Comparison of ENCODE assay signal across 8 cellular contexts in the genomic region with DNA sequence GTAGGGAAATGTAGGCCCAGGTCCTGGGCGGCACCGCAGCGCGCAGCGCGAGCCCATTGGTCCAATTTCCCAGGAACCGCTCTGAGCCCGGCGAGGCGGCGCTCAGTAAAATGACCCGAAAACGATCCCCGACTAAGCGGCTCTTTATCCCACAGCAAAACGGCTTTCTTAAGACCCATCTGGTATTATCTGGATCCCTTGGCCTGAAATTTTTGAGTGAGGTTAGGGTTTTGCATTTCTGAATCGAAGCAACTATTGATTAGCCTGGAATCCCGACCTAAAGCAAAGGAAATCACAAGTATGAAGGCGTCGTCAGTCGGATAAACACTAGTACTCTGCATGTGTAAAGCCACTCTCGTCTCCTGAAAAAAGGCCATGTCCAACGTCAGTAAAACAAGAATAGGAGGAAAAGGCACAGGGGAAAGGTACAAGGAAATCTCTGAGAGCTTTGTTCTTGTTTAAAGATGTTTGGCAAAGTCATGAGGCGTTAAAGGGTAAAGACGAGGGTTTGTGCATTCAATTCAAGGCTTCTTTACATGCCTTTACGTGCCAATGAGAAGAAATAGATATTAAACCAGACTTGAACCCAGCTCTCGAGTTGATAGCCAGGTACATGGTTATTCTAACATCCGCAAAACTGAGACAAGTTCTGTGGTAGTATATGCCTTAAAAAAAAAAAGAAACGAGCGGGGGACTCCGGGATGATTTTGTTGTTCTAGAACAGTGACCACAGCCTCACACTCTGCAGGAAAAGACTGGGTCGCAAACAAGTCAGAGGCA. TPM values are rescaled to one million over a fixed set of nuclear protein-coding genes. Genes with fewer than 3 reads are reported as not detected.
A peak's percentile ranks its signal among the peaks of the same experiment; 100 is the strongest.
DNase-seq lines count a peak whose midpoint lies in the region; ATAC-seq and TF ChIP-seq lines count a peak whose summit lies in the region.

No MANE protein-coding gene starts in this region.

- H3K4me1 ChIP-seq in NT2/D1 (ENCODE audit: insufficient read depth, insufficient read length) (peaks cover 17% of the 10 kb centered on the region), endocrine pancreas (ENCODE audit: control insufficient read depth, insufficient read depth, low read length) (no peaks in the 10 kb centered on the region), osteoblast (ENCODE audit: insufficient read depth, low read length) (peaks cover 45% of the 10 kb centered on the region)

- H3K4me3 ChIP-seq in NT2/D1 (ENCODE audit: insufficient read length, low read depth), result peak overlapping the region; percentile 96
- peak overlapping the region; percentile 94 for H3K4me3 ChIP-seq in endocrine pancreas (ENCODE audit: control insufficient read depth, insufficient read depth, low read length)
- H3K4me3 ChIP-seq in osteoblast (ENCODE audit: insufficient read depth, low read length), result peak overlapping the region; percentile 99

- peaks cover 74% of the 10 kb centered on the region for H3K79me2 ChIP-seq in osteoblast (ENCODE audit: insufficient read depth, low read length)

- peak overlapping the region; percentile 72 for H3K9ac ChIP-seq in NT2/D1 (ENCODE audit: insufficient read length, low read depth)
- peak overlapping the region; percentile 81 for H3K9ac ChIP-seq in endocrine pancreas (ENCODE audit: control insufficient read depth, insufficient read depth, low read length)

- ATAC-seq in HG02885 (IDR thresholded peaks at IDR 0.05; ENCODE audit: poor library complexity, unreplicated experiment) (no peak), left colon (no peak)

- no peak for TF ChIP-seq CTCF in osteoblast (IDR thresholded peaks at IDR 0.05; ENCODE audit: extremely low read depth, low read depth, low read length)

- no peaks in the 10 kb centered on the region for H3K9me3 ChIP-seq in NT2/D1 (ENCODE audit: insufficient read depth, low read length)
- H3K9me3 ChIP-seq in endocrine pancreas (ENCODE audit: control insufficient read depth, low read length), result no peaks in the 10 kb centered on the region
- no peaks in the 10 kb centered on the region for H3K9me3 ChIP-seq in osteoblast (ENCODE audit: low read depth, low read length)

- peak overlapping the region; percentile 82 for H3K27ac ChIP-seq in osteoblast (ENCODE audit: low read depth, low read length)

- peaks cover 43% of the 10 kb centered on the region for H4K20me1 ChIP-seq in osteoblast (ENCODE audit: insufficient read depth, low read length)

- H3K36me3 ChIP-seq in NT2/D1 (ENCODE audit: insufficient read depth, insufficient read length, low read length) (peaks cover 64% of the 10 kb centered on the region), endocrine pancreas (ENCODE audit: control insufficient read depth, insufficient read depth, low read length) (peaks cover 13% of the 10 kb centered on the region), osteoblast (ENCODE audit: insufficient read depth, low read length) (peaks cover 51% of the 10 kb centered on the region)

- intact Hi-C loops in left colon (cut with DNase I, micrococcal nuclease), result no loop called here

- DNase-seq in NCI-H2029 treated with DMSO at 0.1 percent for 48 hours (lab: John Stamatoyannopoulos, UW) (peak; percentile 95), NCI-H2029 (lab: John Stamatoyannopoulos, UW) (no peak), NT2/D1 (ENCODE audit: low read depth, low spot score) (no peak), osteoblast (ENCODE audit: insufficient read length, low spot score, missing footprints) (no peak), AG08395 (ENCODE audit: low spot score) (no peak), left colon (no peak)

- H3K4me2 ChIP-seq in osteoblast (ENCODE audit: insufficient read depth, low read length), result peak overlapping the region; percentile 99

- peak overlapping the region; percentile 69 for H2AFZ ChIP-seq in osteoblast (ENCODE audit: low read length)

- H3K27me3 ChIP-seq in NT2/D1 (ENCODE audit: insufficient read depth, insufficient read length) (no peaks in the 10 kb centered on the region), endocrine pancreas (ENCODE audit: control insufficient read depth, insufficient read depth, low read length) (no peaks in the 10 kb centered on the region), osteoblast (ENCODE audit: insufficient read depth, low read length) (no peaks in the 10 kb centered on the region)

RNA-seq across cellular contexts. Expression of a gene that starts 0.6 kb away (rescaled TPM):
- total RNA-seq in osteoblast (607 and 704 TPM in 2 replicates), left colon (1,000 to 10,000 TPM; 1,740 to 2,016 TPM)

RNA-seq across cellular contexts. Expression of a gene that starts 1.7 kb away (rescaled TPM):
- total RNA-seq in osteoblast, result 50.1 and 53.6 TPM in 2 replicates
- 10 to 100 TPM; 55.7 to 63.4 TPM for total RNA-seq in left colon

RNA-seq across cellular contexts. Expression of a gene that starts 14.1 kb away (rescaled TPM):
- total RNA-seq in osteoblast (81.6 and 94.8 TPM in 2 replicates), left colon (10 to 100 TPM in 1 of 2 donors, 1 to 10 TPM in 1; 4.5 to 21.4 TPM)

RNA-seq across cellular contexts. Expression of a gene that starts 21.1 kb away (rescaled TPM):
- total RNA-seq in osteoblast (not detected in 2 replicates), left colon (1 to 10 TPM; 1.5 to 2.4 TPM)

RNA-seq across cellular contexts. Expression of a gene that starts 24.8 kb away (rescaled TPM):
- total RNA-seq in osteoblast, result 1.1 and 1.5 TPM in 2 replicates
- total RNA-seq in left colon, result 1 to 10 TPM; 1.6 to 3.8 TPM
